9 cellular contexts compared by ENCODE assay signal in genomic region chr2:179861777-179862117, GRCh38. TPM values are rescaled to one million over a fixed set of nuclear protein-coding genes. Genes with fewer than 3 reads are reported as not detected.
DNase-seq lines count a peak whose midpoint lies in the region; ATAC-seq and TF ChIP-seq lines count a peak whose summit lies in the region.
"Had no signal": no experiment of that assay in that cellular context is flagged by ENCODE, and none has a peak within 500 bp of the region (broad histone marks: within the 10 kb centered on the region; RNA-seq: fewer than 3 reads in every experiment).

No MANE protein-coding gene starts in this region.

- H3K27ac ChIP-seq in HUES64 (ENCODE audit: low read depth, low read length) = no peak overlapping the region
- H3K27ac ChIP-seq: 22Rv1 had no signal

- peaks cover 4 to 14% (median 10%) of the 10 kb centered on the region in 4 donors for H3K4me1 Mint-ChIP-seq in naive thymus-derived CD8-positive, alpha-beta T cell

- ATAC-seq in naive thymus-derived CD8-positive, alpha-beta T cell = no peak

- 0 out of 2 replicates have a peak overlapping the region, but pooled peaks have one; percentile 51 for H3K9ac ChIP-seq in HUES64 (ENCODE audit: low read depth, low read length)

- H3K4me1 ChIP-seq in HUES64 (ENCODE audit: insufficient read depth, low read length) = 0 out of 2 replicates have a peak, but pooled peaks cover 9% of the 10 kb centered on the region

- 3% methylated on average over 16 of the region's 16 CpGs for WGBS in HUES64

- DNase-seq in DMS 273 (lab: John Stamatoyannopoulos, UW; ENCODE audit: unreplicated experiment) = peak; percentile 47
- no peak for DNase-seq in DMS 273 treated with DMSO at 0.1 percent for 48 hours (lab: John Stamatoyannopoulos, UW)
- peak; percentile 22 for DNase-seq in choroid plexus epithelial cell (ENCODE audit: low read depth)
- no peak for DNase-seq in naive thymus-derived CD8-positive, alpha-beta T cell
- DNase-seq in central memory CD4-positive, alpha-beta T cell = no peak
- DNase-seq in SKM-1 treated with dmso at 0.1 percent for 144 hours (lab: John Stamatoyannopoulos, UW; ENCODE audit: unreplicated experiment) = no peak
- DNase-seq in SHP77 (lab: John Stamatoyannopoulos, UW) = no peak

- no peaks in the 10 kb centered on the region for H3K9me3 ChIP-seq in HUES64 (ENCODE audit: insufficient read depth, low read depth, low read length)

- TF ChIP-seq CTCF in choroid plexus epithelial cell (conservative IDR thresholded peaks at IDR 0.05; ENCODE audit: low read depth, low read length) = no peak

- POLR2A ChIA-PET in naive thymus-derived CD8-positive, alpha-beta T cell (lab: Charles Lee) = no interaction called here

- peaks cover 64% of the 10 kb centered on the region for H3K27me3 ChIP-seq in HUES64 (ENCODE audit: insufficient read depth, low read length)

- no peak overlapping the region for H3K27ac Mint-ChIP-seq in naive thymus-derived CD8-positive, alpha-beta T cell

- H3K36me3 Mint-ChIP-seq in naive thymus-derived CD8-positive, alpha-beta T cell = no peaks in the 10 kb centered on the region

- H3K36me3 ChIP-seq in HUES64 (ENCODE audit: insufficient read depth, low read length) = no peaks in the 10 kb centered on the region

- peak overlapping the region; percentile 70 for H3K4me3 ChIP-seq in HUES64 (ENCODE audit: low read length)
- peak overlapping the region; percentile 53 for H3K4me3 ChIP-seq in choroid plexus epithelial cell (ENCODE audit: low read depth, low read length)

- peak overlapping the region in 6 of 10 donors; percentile 15 to 57 (median 37) for H3K4me3 Mint-ChIP-seq in naive thymus-derived CD8-positive, alpha-beta T cell

- no peaks in the 10 kb centered on the region for H3K9me3 Mint-ChIP-seq in naive thymus-derived CD8-positive, alpha-beta T cell

- H3K27me3 Mint-ChIP-seq in naive thymus-derived CD8-positive, alpha-beta T cell = peaks cover 23 to 72% (median 47%) of the 10 kb centered on the region in 5 donors

RNA-seq across cellular contexts. Expression of gene ZNF385B, which starts 0.3 kb away (rescaled TPM):
- polyA plus RNA-seq in HUES64 (2013, experiment 1 of 2) = 0.45 TPM
- polyA plus RNA-seq in HUES64 (2013, experiment 2 of 2) = 1.1 TPM
- not detected for total RNA-seq in naive thymus-derived CD8-positive, alpha-beta T cell
- not detected for polyA plus RNA-seq in naive thymus-derived CD8-positive, alpha-beta T cell

Comparison
In these comparisons a context has a peak if more than half of its experiments do, and no peak if none do; other contexts are left out.
1. DNase-seq: peak in DMS 273 (single experiment) and choroid plexus epithelial cell (single experiment); none in DMS 273 treated with DMSO at 0.1 percent for 48 hours (single experiment), naive thymus-derived CD8-positive, alpha-beta T cell (0 of 10), central memory CD4-positive, alpha-beta T cell (single experiment), SKM-1 treated with dmso at 0.1 percent for 144 hours (single experiment) and SHP77 (0 of 2).